18 cellular contexts compared by ENCODE assay signal in genomic region chr11:44799036-44799435, GRCh38.
DNase-seq lines count a peak whose midpoint lies in the region; ATAC-seq and TF ChIP-seq lines count a peak whose summit lies in the region.
"Had no signal": no experiment of that assay in that cellular context is flagged by ENCODE, and none has a peak within 500 bp of the region (broad histone marks: within the 10 kb centered on the region; RNA-seq: fewer than 3 reads in every experiment).

No MANE protein-coding gene starts in this region.

- peak overlapping the region; percentile 22 for H3K4ac ChIP-seq in mesendoderm (ENCODE audit: low read depth, low read length)

- TF ChIP-seq CTCF in GM23338 (conservative IDR thresholded peaks at IDR 0.05; ENCODE audit: low read depth in 2 of 2) (no peak), brain (conservative IDR thresholded peaks at IDR 0.05) (no peak)

- no peaks in the 10 kb centered on the region for H3K9me2 ChIP-seq in GM23338 (ENCODE audit: insufficient read depth)

- H2BK120ac ChIP-seq in mesendoderm (ENCODE audit: low read depth, low read length), result no peak overlapping the region

- no peak overlapping the region for H4K5ac ChIP-seq in mesendoderm (ENCODE audit: low read length)

- H3K27me3 Mint-ChIP-seq in GM23338 (ENCODE audit: insufficient read depth, low read depth, poor library complexity) (peaks cover 12% of the 10 kb centered on the region), brain (no peaks in the 10 kb centered on the region)

- DNase-seq in GM23338 (ENCODE audit: low spot score), result no peak
- DNase-seq in mesendoderm, result no peak
- DNase-seq in retina, result peak; percentile 44
- no peak for DNase-seq in NCI-H1048 (lab: John Stamatoyannopoulos, UW)
- DNase-seq in OCI-M2 (lab: John Stamatoyannopoulos, UW; ENCODE audit: unreplicated experiment), result no peak
- DNase-seq in DMS114 treated with DMSO at 0.1 percent for 48 hours (lab: John Stamatoyannopoulos, UW; ENCODE audit: unreplicated experiment), result no peak
- DNase-seq in CD1c-positive myeloid dendritic cell (ENCODE audit: extremely low spot score), result no peak
- DNase-seq: CD4-positive, CD25-positive, alpha-beta regulatory T cell; GF-D8; NCI-H1105 treated with DMSO at 0.1 percent for 48 hours; NCI-H1694 treated with DMSO at 0.1 percent for 48 hours; NCI-H2227 treated with DMSO at 0.1 percent for 48 hours; NCI-H510A treated with DMSO at 0.1 percent for 48 hours had no signal

- peak; percentile 9; the same call in 2 of the 3 replicates for ATAC-seq in GM23338
- ATAC-seq: HCT116, K562 had no signal

- no peak overlapping the region for H2AK5ac ChIP-seq in mesendoderm (ENCODE audit: low read length)

- H3K79me2 ChIP-seq in GM23338 (replicated peaks; ENCODE audit: insufficient read depth) (no peaks in the 10 kb centered on the region), mesendoderm (ENCODE audit: control insufficient read depth, insufficient read depth, low read length) (no peaks in the 10 kb centered on the region)

- no peaks in the 10 kb centered on the region for H3K36me3 Mint-ChIP-seq in GM23338 (ENCODE audit: low read depth)
- H3K36me3 Mint-ChIP-seq in brain, result no peaks in the 10 kb centered on the region

- H3K27ac Mint-ChIP-seq in GM23338 (peak overlapping the region; percentile 30; the same call in 1 of the 2 replicates), brain (peak overlapping the region in 4 of 5 experiments; percentile 55 to 97 (median 74))
- H3K27ac Mint-ChIP-seq: B cell; CD4-positive, CD25-positive, alpha-beta regulatory T cell had no signal

- H3K4me3 Mint-ChIP-seq in GM23338, result peak overlapping the region; percentile 2; the same call in 1 of the 3 replicates
- peak overlapping the region in 2 of 5 experiments; percentile 32 to 48 for H3K4me3 Mint-ChIP-seq in brain
- H3K4me3 Mint-ChIP-seq: B cell; CD4-positive, CD25-positive, alpha-beta regulatory T cell had no signal

- no peak overlapping the region for H3K9ac ChIP-seq in mesendoderm (ENCODE audit: low read length)

- H3K56ac ChIP-seq in mesendoderm (ENCODE audit: low read length), result no peak overlapping the region

- H3K9me3 Mint-ChIP-seq in GM23338, result no peaks in the 10 kb centered on the region
- H3K9me3 Mint-ChIP-seq in brain, result no peaks in the 10 kb centered on the region
- H3K9me3 Mint-ChIP-seq: CD4-positive, CD25-positive, alpha-beta regulatory T cell had no signal

- H3K18ac ChIP-seq in mesendoderm (ENCODE audit: low read length), result no peak overlapping the region

- no peaks in the 10 kb centered on the region for H4K20me1 ChIP-seq in GM23338 (replicated peaks; ENCODE audit: insufficient read depth)

- peaks cover 77% of the 10 kb centered on the region for H3K4me1 Mint-ChIP-seq in GM23338
- peaks cover 99% of the 10 kb centered on the region for H3K4me1 Mint-ChIP-seq in brain
- H3K4me1 Mint-ChIP-seq: B cell had no signal

- H3K79me1 ChIP-seq in mesendoderm (ENCODE audit: low read length), result no peaks in the 10 kb centered on the region

- no peak overlapping the region for H2BK15ac ChIP-seq in mesendoderm (replicated peaks; ENCODE audit: low read depth)

- H2BK5ac ChIP-seq in mesendoderm (ENCODE audit: low read length), result no peak overlapping the region

- no peaks in the 10 kb centered on the region; the same call in 1 of the 2 replicates for H3F3A ChIP-seq in GM23338 (replicated peaks; ENCODE audit: low read depth)

- no peak overlapping the region for H2AFZ ChIP-seq in GM23338

- no CpG with 5 or more reads among the region's 10 CpGs for WGBS in mesendoderm (ENCODE audit: extremely low coverage, insufficient coverage, low lambda C conversion rate)

- no peak overlapping the region for H3K23ac ChIP-seq in mesendoderm (ENCODE audit: low read length)

- no peak overlapping the region for H3K27ac ChIP-seq in GM23338 (ENCODE audit: low read depth)
- H3K27ac ChIP-seq in mesendoderm (ENCODE audit: low read depth, low read length), result no peak overlapping the region
- H3K27ac ChIP-seq: SJCRH30 had no signal

- H3K4me3 ChIP-seq in GM23338, result no peak overlapping the region
- H3K4me3 ChIP-seq in mesendoderm (ENCODE audit: low read length), result no peak overlapping the region
- H3K4me3 ChIP-seq: K562, SJCRH30 had no signal

- H3K36me3 ChIP-seq in GM23338 (ENCODE audit: insufficient read depth) (no peaks in the 10 kb centered on the region), mesendoderm (ENCODE audit: control insufficient read depth, insufficient read depth, low read length) (no peaks in the 10 kb centered on the region)
- H3K36me3 ChIP-seq: SJCRH30 had no signal

- H4K8ac ChIP-seq in mesendoderm (ENCODE audit: low read depth, low read length), result no peak overlapping the region

- H3K4me1 ChIP-seq in GM23338 (ENCODE audit: insufficient read depth) (peaks cover 42% of the 10 kb centered on the region), mesendoderm (ENCODE audit: control insufficient read depth, low read depth, low read length) (peaks cover 3% of the 10 kb centered on the region)

- peak overlapping the region; percentile 63 for H3K4me2 ChIP-seq in GM23338
- H3K4me2 ChIP-seq in mesendoderm (ENCODE audit: low read length), result no peak overlapping the region

- H3K27me3 ChIP-seq in GM23338 (ENCODE audit: insufficient read depth) (no peaks in the 10 kb centered on the region), mesendoderm (ENCODE audit: insufficient read depth, low read length, poor library complexity) (no peaks in the 10 kb centered on the region)
- H3K27me3 ChIP-seq: SJCRH30 had no signal

TF ChIP-seq in GM23338, 12 proteins besides CTCF, POLR2A, EP300 and RAD21:
- TF ChIP-seq ZNF114 (CRISPR knock-in tag; IDR thresholded peaks at IDR 0.05) (no peak), EZH2phosphoT487 (IDR thresholded peaks at IDR 0.05; ENCODE audit: unreplicated experiment) (no peak)
TF ChIP-seq in GM23338: peak in this region for 0.
